15 cellular contexts compared by ENCODE assay signal in genomic region chr2:232322560-232323327, GRCh38. TPM values are rescaled to one million over a fixed set of nuclear protein-coding genes. Genes with fewer than 3 reads are reported as not detected.
DNase-seq lines count a peak whose midpoint lies in the region; ATAC-seq and TF ChIP-seq lines count a peak whose summit lies in the region.
"Had no signal": no experiment of that assay in that cellular context is flagged by ENCODE, and none has a peak within 500 bp of the region (broad histone marks: within the 10 kb centered on the region; RNA-seq: fewer than 3 reads in every experiment).

No MANE protein-coding gene starts in this region.

- H3K36me3 Mint-ChIP-seq in MCF 10A (ENCODE audit: insufficient read depth, unreplicated experiment) (no peaks in the 10 kb centered on the region), WTC11 (no peaks in the 10 kb centered on the region)
- H3K36me3 Mint-ChIP-seq: mesothelial cell of epicardium had no signal

- no peaks in the 10 kb centered on the region for H3K27me3 ChIP-seq in breast epithelium
- H3K27me3 ChIP-seq in foreskin keratinocyte, result no peaks in the 10 kb centered on the region
- no peaks in the 10 kb centered on the region for H3K27me3 ChIP-seq in thymus (ENCODE audit: control insufficient read depth, insufficient read depth)

- 72% methylated on average over 18 of the region's 18 CpGs for WGBS in thymus

- CTCF ChIA-PET in MCF 10A (lab: Yijun Ruan, JAX), result interaction anchor here (1.0 kb wide), 1 partner anchor 34 kb away, joined by 4 read pairs; no protein-coding TSS in a partner anchor
- CTCF ChIA-PET in WTC11 (lab: Charles Lee), result interaction anchor here (1.1 to 1.6 kb wide), 6 partner anchors 8 to 398 kb away, joined by 3 to 6 read pairs (median 4); no protein-coding TSS in a partner anchor

- no peak overlapping the region for H3K4me3 ChIP-seq in breast epithelium
- H3K4me3 ChIP-seq in thymus (ENCODE audit: low read length), result peak overlapping the region; percentile 9

- H3K27ac Mint-ChIP-seq in MCF 10A (ENCODE audit: low read depth, unreplicated experiment) (no peak overlapping the region), WTC11 (peak overlapping the region; percentile 71)
- H3K27ac Mint-ChIP-seq: mesothelial cell of epicardium had no signal

- H3K27me3 Mint-ChIP-seq in MCF 10A (ENCODE audit: insufficient read depth, unreplicated experiment) (no peaks in the 10 kb centered on the region), WTC11 (ENCODE audit: low read depth) (no peaks in the 10 kb centered on the region)
- H3K27me3 Mint-ChIP-seq: dendritic cell treated with granulocyte-macrophage colony-stimulating factor and Interleukin-4, amounts not matched to agents 40 ng/mL and 50 ng/mL, for 4 days had no signal

- intact Hi-C loops in breast epithelium (cut with DNase I; ENCODE audit: low total_unique reads) (loop anchor here (10.0 kb wide), 1 partner anchor 398 kb away; the partner anchor contains the start of gene NPPC), MCF 10A (cut with micrococcal nuclease) (no loop called here)

- no peaks in the 10 kb centered on the region for H3K4me1 Mint-ChIP-seq in MCF 10A (ENCODE audit: insufficient read depth, unreplicated experiment)
- H3K4me1 Mint-ChIP-seq in WTC11, result peaks cover 3% of the 10 kb centered on the region; the same call in 1 of the 2 replicates

- no peak overlapping the region for H3K4me3 Mint-ChIP-seq in MCF 10A (ENCODE audit: unreplicated experiment)
- H3K4me3 Mint-ChIP-seq in WTC11, result no peak overlapping the region
- H3K4me3 Mint-ChIP-seq: dendritic cell treated with granulocyte-macrophage colony-stimulating factor and Interleukin-4, amounts not matched to agents 40 ng/mL and 50 ng/mL, for 4 days; mesothelial cell of epicardium had no signal

- DNase-seq in breast epithelium (ENCODE audit: low spot score in 2 of 2) (peak in 1 of 2 donors; percentile 31), MCF 10A (ENCODE audit: unreplicated experiment) (no peak), WTC11 (ENCODE audit: low spot score) (no peak), foreskin keratinocyte (peak; percentile 45 to 64), DMS53 (lab: John Stamatoyannopoulos, UW) (no peak), NCI-H82 (lab: John Stamatoyannopoulos, UW) (no peak)
- DNase-seq: AML-193, GOT3 had no signal

- TF ChIP-seq CTCF in breast epithelium (IDR thresholded peaks at IDR 0.05), result no peak
- TF ChIP-seq CTCF in MCF 10A (IDR thresholded peaks at IDR 0.05; ENCODE audit: unreplicated experiment), result no peak
- no peak for TF ChIP-seq CTCF in WTC11 (IDR thresholded peaks at IDR 0.05)
- no peak for TF ChIP-seq CTCF in foreskin keratinocyte (conservative IDR thresholded peaks at IDR 0.05)

- no peaks in the 10 kb centered on the region for H3K36me3 ChIP-seq in breast epithelium
- no peaks in the 10 kb centered on the region for H3K36me3 ChIP-seq in thymus (ENCODE audit: control insufficient read depth, insufficient read depth)

- POLR2A ChIA-PET in MCF 10A (lab: Yijun Ruan, JAX), result no interaction called here
- POLR2A ChIA-PET in WTC11 (lab: Charles Lee), result interaction anchor here (0.6 kb wide), 1 partner anchor 191 kb away, joined by 11 read pairs; no protein-coding TSS in a partner anchor

- H3K9me3 Mint-ChIP-seq in MCF 10A (ENCODE audit: unreplicated experiment) (no peaks in the 10 kb centered on the region), WTC11 (no peaks in the 10 kb centered on the region)
- H3K9me3 Mint-ChIP-seq: dendritic cell treated with granulocyte-macrophage colony-stimulating factor and Interleukin-4, amounts not matched to agents 40 ng/mL and 50 ng/mL, for 4 days; mesothelial cell of epicardium had no signal

- peak overlapping the region; percentile 33 to 66 for H3K27ac ChIP-seq in breast epithelium
- H3K27ac ChIP-seq in foreskin keratinocyte, result no peak overlapping the region
- peak overlapping the region; percentile 99 for H3K27ac ChIP-seq in thymus (ENCODE audit: low read depth)

- BruUV-seq in MCF 10A (replicated peaks; lab: Mats Ljungman, UMichigan), result no TSS peak

- H3K9me3 ChIP-seq in breast epithelium, result no peaks in the 10 kb centered on the region
- no peaks in the 10 kb centered on the region for H3K9me3 ChIP-seq in thymus (ENCODE audit: control insufficient read depth)

- ATAC-seq in WTC11 (no peak), foreskin keratinocyte (peak; percentile 21), GM21717 (IDR thresholded peaks at IDR 0.05; ENCODE audit: unreplicated experiment) (no peak)

- no peak for TF ChIP-seq POLR2A in breast epithelium (IDR thresholded peaks at IDR 0.05)

- H3K4me1 ChIP-seq in breast epithelium, result no peaks in the 10 kb centered on the region
- no peaks in the 10 kb centered on the region for H3K4me1 ChIP-seq in foreskin keratinocyte
- H3K4me1 ChIP-seq in thymus (ENCODE audit: control insufficient read depth, insufficient read depth, low read length), result peaks cover 65% of the 10 kb centered on the region

TF ChIP-seq in WTC11, 78 proteins besides CTCF, POLR2A, EP300 and RAD21 (continues in another document):
- TF ChIP-seq ETV6 (CRISPR knock-in tag; IDR thresholded peaks at IDR 0.05) (no peak), ZNF138 (CRISPR knock-in tag; conservative IDR thresholded peaks at IDR 0.05) (no peak), SOX15 (CRISPR knock-in tag; IDR thresholded peaks at IDR 0.05) (no peak), NR2C2 (CRISPR knock-in tag; IDR thresholded peaks at IDR 0.05) (no peak), NFYB (CRISPR knock-in tag; conservative IDR thresholded peaks at IDR 0.05; ENCODE audit: low read depth) (no peak), GTF2I (CRISPR knock-in tag; conservative IDR thresholded peaks at IDR 0.05) (no peak), ZNF416 (CRISPR knock-in tag; IDR thresholded peaks at IDR 0.05) (no peak), ATF3 (CRISPR knock-in tag; conservative IDR thresholded peaks at IDR 0.05) (no peak), CREM (CRISPR knock-in tag; IDR thresholded peaks at IDR 0.05) (no peak), ZNF425 (CRISPR knock-in tag; conservative IDR thresholded peaks at IDR 0.05) (no peak), CDX4 (CRISPR knock-in tag; IDR thresholded peaks at IDR 0.05; ENCODE audit: borderline replicate concordance) (no peak), MYBL2 (CRISPR knock-in tag; IDR thresholded peaks at IDR 0.05) (no peak), MAX (CRISPR knock-in tag; IDR thresholded peaks at IDR 0.05) (no peak), ZMAT4 (CRISPR knock-in tag; IDR thresholded peaks at IDR 0.05) (no peak), ZNF219 (CRISPR knock-in tag; IDR thresholded peaks at IDR 0.05; ENCODE audit: borderline replicate concordance) (no peak), SMAD3 (CRISPR knock-in tag; IDR thresholded peaks at IDR 0.05; ENCODE audit: borderline replicate concordance) (no peak), ZNF232 (CRISPR knock-in tag; IDR thresholded peaks at IDR 0.05) (no peak), GABPB1 (CRISPR knock-in tag; IDR thresholded peaks at IDR 0.05) (no peak)

RNA-seq across cellular contexts. Expression of gene ALPP, which starts 55.8 kb away (rescaled TPM):
- total RNA-seq in breast epithelium (not detected), MCF 10A (2022) (0.35 and 0.64 TPM in 2 replicates), WTC11 (2021) (0.14 to 0.20 TPM (median 0.14 TPM) in 3 replicates), foreskin keratinocyte (not detected in 2 replicates)
- polyA plus RNA-seq in foreskin keratinocyte (not detected in 2 replicates), thymus (0.32 TPM)
- total RNA-seq: fibroblast of villous mesenchyme, LHCN-M2, mesothelial cell of epicardium, posterior vena cava had no signal

Comparison
In these comparisons a context has a peak if more than half of its experiments do, and no peak if none do; other contexts are left out.
1. DNase-seq: peak in foreskin keratinocyte (2 of 2); none in MCF 10A (single experiment), WTC11 (single experiment), DMS53 (single experiment) and NCI-H82 (single experiment).